In genomic region chr1:94026869-94027388, GRCh38 we compare ENCODE assay signal across 22 cellular contexts.
"Had no signal": no experiment of that assay in that cellular context is flagged by ENCODE, and none has a peak within 500 bp of the region (broad histone marks: within the 10 kb centered on the region; RNA-seq: fewer than 3 reads in every experiment).

No MANE protein-coding gene starts in this region.

- DNase-seq: activated CD4-positive, alpha-beta T cell treated with anti-CD3 and anti-CD28 coated beads, Interleukin-2, amount 50 U/mL, for 4 hours; activated CD8-positive, alpha-beta memory T cell treated with anti-CD3 and anti-CD28 coated beads for 24 hours; activated CD8-positive, alpha-beta memory T cell treated with anti-CD3 and anti-CD28 coated beads, Interleukin-2, amount 50 U/mL, for 4 hours; activated naive CD4-positive, alpha-beta T cell; activated T-cell treated with anti-CD3 and anti-CD28 coated beads, Interleukin-2, amount 50 U/mL, for 24 hours; adrenal gland; brain microvascular endothelial cell; central memory CD4-positive, alpha-beta T cell; effector memory CD4-positive, alpha-beta T cell; hippocampal formation; left ventricle myocardium superior; ovary; right cardiac atrium; stimulated activated CD4-positive, alpha-beta T cell treated with anti-CD3 and anti-CD28 coated beads, Interleukin-12 subunit alpha, Interleukin-12 subunit beta, amount 100 ng/mL, for 4 hours; stimulated activated CD4-positive, alpha-beta T cell treated with anti-CD3 and anti-CD28 coated beads, Interleukin-4, amount 100 ng/mL, for 4 hours; stimulated activated naive CD8-positive, alpha-beta T cell treated with anti-CD3 and anti-CD28 coated beads, Interleukin-15, Interleukin-2, amounts not matched to agents 100 U/mL and 50 U/mL, for 24 hours had no signal

- H3K9me3 ChIP-seq: adrenal gland, ascending aorta, esophagus muscularis mucosa, ovary had no signal

- ATAC-seq: left ventricle myocardium superior; natural killer cell treated with Interleukin-12 subunit alpha and Interleukin-12 subunit beta and Interleukin-15 and Interleukin-18, amount 100 ng/mL, for 72 hours; right cardiac atrium; stimulated activated naive CD8-positive, alpha-beta T cell treated with anti-CD3 and anti-CD28 coated beads, Interleukin-15, Interleukin-2, amounts not matched to agents 100 U/mL and 50 U/mL, for 24 hours had no signal

- H3K27me3 ChIP-seq: adrenal gland, ascending aorta, brain microvascular endothelial cell, ovary had no signal

- H3K36me3 ChIP-seq: adrenal gland, ascending aorta, brain microvascular endothelial cell, esophagus muscularis mucosa, ovary had no signal

- H3K4me3 ChIP-seq: adrenal gland, ascending aorta, esophagus muscularis mucosa, ovary had no signal

- FAIRE-seq: colon, endothelial cell of umbilical vein, frontal cortex had no signal

- H3K27ac ChIP-seq: adrenal gland, ascending aorta, brain microvascular endothelial cell, esophagus muscularis mucosa, ovary had no signal
